Comparison of ENCODE assay signal across 1 cellular context in the genomic region with DNA sequence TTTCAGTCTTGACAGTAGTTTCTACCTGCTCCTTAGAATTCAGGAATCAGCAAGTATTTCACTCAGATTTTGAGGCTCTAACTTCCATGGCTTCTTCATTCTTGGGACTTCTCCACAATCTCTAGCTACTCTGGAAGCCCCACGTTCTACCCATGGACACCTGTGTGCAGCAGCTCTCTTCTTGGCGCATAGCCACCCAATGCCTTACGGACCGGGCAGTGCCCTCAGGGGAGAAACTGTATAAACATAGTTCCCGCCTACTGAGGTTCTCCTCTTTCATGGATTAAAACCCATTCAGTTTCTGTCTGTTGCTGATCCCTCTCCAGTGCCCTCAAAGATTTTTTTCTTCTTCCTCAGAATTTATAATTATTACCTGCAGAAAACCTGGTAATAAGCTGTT.
TF ChIP-seq lines count a peak whose summit lies in the region.

No MANE protein-coding gene starts in this region.

TF ChIP-seq in HepG2, 621 proteins besides CTCF, POLR2A, EP300 and RAD21 (continued from another document):
- TF ChIP-seq, protein P1, sequence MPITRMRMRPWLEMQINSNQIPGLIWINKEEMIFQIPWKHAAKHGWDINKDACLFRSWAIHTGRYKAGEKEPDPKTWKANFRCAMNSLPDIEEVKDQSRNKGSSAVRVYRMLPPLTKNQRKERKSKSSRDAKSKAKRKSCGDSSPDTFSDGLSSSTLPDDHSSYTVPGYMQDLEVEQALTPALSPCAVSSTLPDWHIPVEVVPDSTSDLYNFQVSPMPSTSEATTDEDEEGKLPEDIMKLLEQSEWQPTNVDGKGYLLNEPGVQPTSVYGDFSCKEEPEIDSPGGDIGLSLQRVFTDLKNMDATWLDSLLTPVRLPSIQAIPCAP (CRISPR knock-in tag; IDR thresholded peaks at IDR 0.05; ENCODE audit: low read depth): no peak
- TF ChIP-seq ARID2 (CRISPR knock-in tag; IDR thresholded peaks at IDR 0.05; ENCODE audit: borderline replicate concordance): no peak
- no peak for TF ChIP-seq ADNP (CRISPR knock-in tag; IDR thresholded peaks at IDR 0.05)
- no peak for TF ChIP-seq GPN1 (CRISPR knock-in tag; IDR thresholded peaks at IDR 0.05; ENCODE audit: borderline replicate concordance)
- no peak for TF ChIP-seq ZBTB42 (CRISPR knock-in tag; IDR thresholded peaks at IDR 0.05)
- no peak for TF ChIP-seq ZNF629 (CRISPR knock-in tag; conservative IDR thresholded peaks at IDR 0.05)
- TF ChIP-seq MEIS1 (CRISPR knock-in tag; IDR thresholded peaks at IDR 0.05; ENCODE audit: borderline replicate concordance): no peak
- no peak for TF ChIP-seq TBX3 (IDR thresholded peaks at IDR 0.05; ENCODE audit: borderline replicate concordance)
- TF ChIP-seq ZNF773 (CRISPR knock-in tag; IDR thresholded peaks at IDR 0.05; ENCODE audit: borderline replicate concordance): no peak
- TF ChIP-seq, protein P2, sequence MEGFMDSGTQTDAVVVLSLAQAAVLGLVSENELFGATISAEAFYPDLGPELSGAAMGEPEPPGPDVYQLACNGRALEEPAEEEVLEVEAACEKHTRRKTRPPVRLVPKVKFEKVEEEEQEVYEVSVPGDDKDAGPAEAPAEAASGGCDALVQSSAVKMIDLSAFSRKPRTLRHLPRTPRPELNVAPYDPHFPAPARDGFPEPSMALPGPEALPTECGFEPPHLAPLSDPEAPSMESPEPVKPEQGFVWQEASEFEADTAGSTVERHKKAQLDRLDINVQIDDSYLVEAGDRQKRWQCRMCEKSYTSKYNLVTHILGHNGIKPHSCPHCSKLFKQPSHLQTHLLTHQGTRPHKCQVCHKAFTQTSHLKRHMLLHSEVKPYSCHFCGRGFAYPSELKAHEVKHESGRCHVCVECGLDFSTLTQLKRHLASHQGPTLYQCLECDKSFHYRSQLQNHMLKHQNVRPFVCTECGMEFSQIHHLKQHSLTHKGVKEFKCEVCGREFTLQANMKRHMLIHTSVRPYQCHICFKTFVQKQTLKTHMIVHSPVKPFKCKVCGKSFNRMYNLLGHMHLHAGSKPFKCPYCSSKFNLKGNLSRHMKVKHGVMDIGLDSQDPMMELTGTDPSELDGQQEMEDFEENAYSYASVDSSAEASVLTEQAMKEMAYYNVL (CRISPR knock-in tag; IDR thresholded peaks at IDR 0.05; ENCODE audit: borderline replicate concordance): no peak
- no peak for TF ChIP-seq NRL (CRISPR knock-in tag; IDR thresholded peaks at IDR 0.05; ENCODE audit: borderline replicate concordance)
TF ChIP-seq in HepG2: peak in this region for 0.
